In genomic region chr19:47353307-47353712, GRCh38 we compare ENCODE assay signal across 22 cellular contexts. TPM values are rescaled to one million over a fixed set of nuclear protein-coding genes. Genes with fewer than 3 reads are reported as not detected.
DNase-seq lines count a peak whose midpoint lies in the region; TF ChIP-seq lines count a peak whose summit lies in the region.
"Had no signal": no experiment of that assay in that cellular context is flagged by ENCODE, and none has a peak within 500 bp of the region (broad histone marks: within the 10 kb centered on the region; RNA-seq: fewer than 3 reads in every experiment).

No MANE protein-coding gene starts in this region.

- peaks cover 90% of the 10 kb centered on the region for H3K36me3 Mint-ChIP-seq in activated T-cell treated with anti-CD3 and anti-CD28 coated beads, Interleukin-2, amount 50 U/mL, for 24 hours (ENCODE audit: low read depth)
- peaks cover 71% of the 10 kb centered on the region for H3K36me3 Mint-ChIP-seq in MCF 10A (ENCODE audit: insufficient read depth, unreplicated experiment)

- DNase-seq in DMS79 treated with DMSO at 0.1 percent for 48 hours (lab: John Stamatoyannopoulos, UW) (peak; percentile 58), NCI-H2029 treated with DMSO at 0.1 percent for 48 hours (lab: John Stamatoyannopoulos, UW) (peak; percentile 47), cerebellum (ENCODE audit: low spot score) (peak; percentile 54), mucosa of gallbladder (ENCODE audit: low spot score) (peak; percentile 47), cerebellar nuclear complex (lab: John Stamatoyannopoulos, UW) (no peak), MCF 10A (ENCODE audit: unreplicated experiment) (no peak)
- no peak for DNase-seq in activated T-cell treated with anti-CD3 and anti-CD28 coated beads, Interleukin-2, amount 50 U/mL, for 24 hours
- DNase-seq: activated CD4-positive, alpha-beta T cell treated with anti-CD3 and anti-CD28 coated beads, Interleukin-2, amount 50 U/mL, for 4 hours; activated CD8-positive, alpha-beta memory T cell treated with anti-CD3 and anti-CD28 coated beads, Interleukin-2, amount 50 U/mL, for 48 hours; activated effector memory CD4-positive, alpha-beta T cell treated with anti-CD3 and anti-CD28 coated beads, Interleukin-2, amount 50 U/mL, for 16 hours; DMS153; Karpas-422; mammary epithelial cell; naive B cell; NCI-H1092; NCI-H2107; NCI-H524 had no signal

- intact Hi-C loops in MCF 10A (cut with micrococcal nuclease) = no loop called here

- POLR2A ChIA-PET in MCF 10A (lab: Yijun Ruan, JAX) = no interaction called here

- no peak overlapping the region for H3K4me3 Mint-ChIP-seq in activated T-cell treated with anti-CD3 and anti-CD28 coated beads, Interleukin-2, amount 50 U/mL, for 24 hours
- H3K4me3 Mint-ChIP-seq in MCF 10A (ENCODE audit: unreplicated experiment) = no peak overlapping the region
- H3K4me3 Mint-ChIP-seq: GM23338; stimulated activated effector memory CD8-positive, alpha-beta T cell treated with anti-CD3 and anti-CD28 coated beads, Interleukin-12 subunit alpha, Interleukin-12 subunit beta, amount 100 ng/mL, for 72 hours; T-helper 1 cell treated with Interleukin-12 subunit alpha and Interleukin-12 subunit beta and Interleukin-4 antibody, amounts not matched to agents 30 μg/mL and 1 μg/mL, for 36 hours had no signal

- no TSS peak for BruUV-seq in MCF 10A (replicated peaks; lab: Mats Ljungman, UMichigan)

- CTCF ChIA-PET in MCF 10A (lab: Yijun Ruan, JAX) = no interaction called here

- H3K9me3 Mint-ChIP-seq in activated T-cell treated with anti-CD3 and anti-CD28 coated beads, Interleukin-2, amount 50 U/mL, for 24 hours = peaks cover 3% of the 10 kb centered on the region
- no peaks in the 10 kb centered on the region for H3K9me3 Mint-ChIP-seq in MCF 10A (ENCODE audit: unreplicated experiment)
- H3K9me3 Mint-ChIP-seq: stimulated activated effector memory CD8-positive, alpha-beta T cell treated with anti-CD3 and anti-CD28 coated beads, Interleukin-12 subunit alpha, Interleukin-12 subunit beta, amount 100 ng/mL, for 72 hours; T-helper 1 cell treated with Interleukin-12 subunit alpha and Interleukin-12 subunit beta and Interleukin-4 antibody, amounts not matched to agents 30 μg/mL and 1 μg/mL, for 36 hours had no signal

- no peaks in the 10 kb centered on the region for H3K27me3 Mint-ChIP-seq in activated T-cell treated with anti-CD3 and anti-CD28 coated beads, Interleukin-2, amount 50 U/mL, for 24 hours
- H3K27me3 Mint-ChIP-seq in MCF 10A (ENCODE audit: insufficient read depth, unreplicated experiment) = no peaks in the 10 kb centered on the region
- H3K27me3 Mint-ChIP-seq: naive B cell had no signal

- peaks cover 54% of the 10 kb centered on the region for H3K4me1 Mint-ChIP-seq in activated T-cell treated with anti-CD3 and anti-CD28 coated beads, Interleukin-2, amount 50 U/mL, for 24 hours (ENCODE audit: low read depth)
- H3K4me1 Mint-ChIP-seq in MCF 10A (ENCODE audit: insufficient read depth, unreplicated experiment) = peaks cover 18% of the 10 kb centered on the region

- H3K27ac Mint-ChIP-seq in activated T-cell treated with anti-CD3 and anti-CD28 coated beads, Interleukin-2, amount 50 U/mL, for 24 hours = no peak overlapping the region
- no peak overlapping the region for H3K27ac Mint-ChIP-seq in MCF 10A (ENCODE audit: low read depth, unreplicated experiment)
- H3K27ac Mint-ChIP-seq: GM23338; naive B cell; stimulated activated effector memory CD8-positive, alpha-beta T cell treated with anti-CD3 and anti-CD28 coated beads, Interleukin-12 subunit alpha, Interleukin-12 subunit beta, amount 100 ng/mL, for 72 hours; T-helper 1 cell treated with Interleukin-12 subunit alpha and Interleukin-12 subunit beta and Interleukin-4 antibody, amounts not matched to agents 30 μg/mL and 1 μg/mL, for 36 hours had no signal

- TF ChIP-seq CTCF in MCF 10A (IDR thresholded peaks at IDR 0.05; ENCODE audit: unreplicated experiment) = no peak

RNA-seq across cellular contexts. Expression of gene DHX34, which starts 4.2 kb away (rescaled TPM):
- 16.5 TPM for total RNA-seq in cerebellum
- total RNA-seq in mucosa of gallbladder = 19.1 TPM
- 27.6 and 34.7 TPM in 2 replicates for total RNA-seq in MCF 10A (2022)

RNA-seq across cellular contexts. Expression of gene C5AR2, which starts 21.3 kb away (rescaled TPM):
- total RNA-seq in cerebellum (0.18 TPM), mucosa of gallbladder (1.6 TPM), MCF 10A (2022) (2.4 and 2.8 TPM in 2 replicates)
- total RNA-seq: endothelial cell of umbilical vein had no signal

RNA-seq across cellular contexts. Expression of gene C5AR1, which starts 43.6 kb away (rescaled TPM):
- total RNA-seq in cerebellum = 0.54 TPM
- 18.7 TPM for total RNA-seq in mucosa of gallbladder
- 1.9 and 4.7 TPM in 2 replicates for total RNA-seq in MCF 10A (2022)
- total RNA-seq: dermis microvascular lymphatic vessel endothelial cell, GM23338 had no signal

Comparison
In these comparisons a context has a peak if more than half of its experiments do, and no peak if none do; other contexts are left out.
1. DNase-seq: peak in DMS79 treated with DMSO at 0.1 percent for 48 hours (single experiment), NCI-H2029 treated with DMSO at 0.1 percent for 48 hours (single experiment), cerebellum (single experiment) and mucosa of gallbladder (single experiment); none in activated T-cell treated with anti-CD3 and anti-CD28 coated beads, Interleukin-2, amount 50 U/mL, for 24 hours (single experiment), cerebellar nuclear complex (0 of 2) and MCF 10A (single experiment).